ENCODE assay signal across 15 cellular contexts in genomic region chr1:35764283-35764682, GRCh38. TPM values are rescaled to one million over a fixed set of nuclear protein-coding genes. Genes with fewer than 3 reads are reported as not detected.
A peak's percentile ranks its signal among the peaks of the same experiment; 100 is the strongest.
DNase-seq lines count a peak whose midpoint lies in the region; ATAC-seq, FAIRE-seq and TF ChIP-seq lines count a peak whose summit lies in the region.
"Had no signal": no experiment of that assay in that cellular context is flagged by ENCODE, and none has a peak within 500 bp of the region (broad histone marks: within the 10 kb centered on the region; RNA-seq: fewer than 3 reads in every experiment).

No MANE protein-coding gene starts in this region.

- intact Hi-C loops in A673 (cut with micrococcal nuclease; ENCODE audit: unreplicated experiment) (no loop called here), Panc1 (cut with micrococcal nuclease; ENCODE audit: unreplicated experiment) (no loop called here)

- no peaks in the 10 kb centered on the region for H3K9me3 Mint-ChIP-seq in nephron progenitor cell
- no peaks in the 10 kb centered on the region for H3K9me3 Mint-ChIP-seq in activated T-cell treated with anti-CD3 and anti-CD28 coated beads, Interleukin-2, amount 50 U/mL, for 24 hours
- H3K9me3 Mint-ChIP-seq: CD8-positive, alpha-beta memory T cell had no signal

- in situ Hi-C loops in Panc1 (cut with HindIII; ENCODE audit: low pct_unique_long_range_greater_than_20kb, low sequenced_read_pairs), result no loop called here

- POLR2A ChIA-PET in A673 (lab: Charles Lee; ENCODE audit: low non-redundant PET), result no interaction called here
- POLR2A ChIA-PET in Panc1 (lab: Charles Lee), result no interaction called here

- FAIRE-seq in GM19239 (lab: Jason Lieb, UNC), result peak; percentile 70
- FAIRE-seq: D721Med had no signal

- TSS peak; percentile 12 for BruUV-seq in A673 (replicated peaks; lab: Mats Ljungman, UMichigan)
- BruUV-seq in Panc1 (replicated peaks; lab: Mats Ljungman, UMichigan), result TSS peak; percentile 25

- no peak overlapping the region for H3K4me3 Mint-ChIP-seq in nephron progenitor cell
- H3K4me3 Mint-ChIP-seq in activated T-cell treated with anti-CD3 and anti-CD28 coated beads, Interleukin-2, amount 50 U/mL, for 24 hours, result no peak overlapping the region

- no peak for TF ChIP-seq CTCF in A673 (conservative IDR thresholded peaks at IDR 0.05; ENCODE audit: low read depth, low read length)
- TF ChIP-seq CTCF in Panc1 (IDR thresholded peaks at IDR 0.05), result no peak
- no peak for TF ChIP-seq CTCF in nephron progenitor cell (IDR thresholded peaks at IDR 0.05)

- no peak overlapping the region for H3K4me3 ChIP-seq in A673 (ENCODE audit: low read depth, low read length, poor library complexity, severe bottlenecking)
- no peak overlapping the region for H3K4me3 ChIP-seq in Panc1 (ENCODE audit: low read depth in 2 of 2, low read length in 2 of 2)
- H3K4me3 ChIP-seq: BLaER1 treated with 17β-estradiol and CSF1 and Interleukin-3, amounts not matched to agents 10 nM and 100 nM had no signal

- CTCF ChIA-PET in A673 (lab: Charles Lee) (no interaction called here), Panc1 (lab: Charles Lee) (no interaction called here)

- peaks cover 11% of the 10 kb centered on the region for H3K4me1 Mint-ChIP-seq in nephron progenitor cell
- peaks cover 24% of the 10 kb centered on the region for H3K4me1 Mint-ChIP-seq in activated T-cell treated with anti-CD3 and anti-CD28 coated beads, Interleukin-2, amount 50 U/mL, for 24 hours (ENCODE audit: low read depth)

- H3K36me3 ChIP-seq in A673 (ENCODE audit: insufficient read depth, low read length, poor library complexity, severe bottlenecking) (peaks cover 61% of the 10 kb centered on the region), Panc1 (ENCODE audit: control insufficient read depth, insufficient read depth, low read length) (peaks cover 14% of the 10 kb centered on the region; the same call in 1 of the 2 replicates)

- DNase-seq in A673 (ENCODE audit: low spot score) (no peak), GM19239 (ENCODE audit: insufficient read length, low spot score) (no peak), Panc1 (ENCODE audit: low read depth, low spot score) (no peak), nephron progenitor cell (no peak), NCI-H82 (lab: John Stamatoyannopoulos, UW) (no peak)
- DNase-seq in activated T-cell treated with anti-CD3 and anti-CD28 coated beads, Interleukin-2, amount 50 U/mL, for 24 hours, result no peak
- DNase-seq: CD8-positive, alpha-beta memory T cell; HCEC 1CT; NCI-H1694 treated with DMSO at 0.1 percent for 48 hours; NCI-H748 treated with DMSO at 0.1 percent for 48 hours; SIG-M5 had no signal

- H3K27me3 ChIP-seq in A673 (replicated peaks; ENCODE audit: insufficient read depth, low read depth, low read length, poor library complexity) (no peaks in the 10 kb centered on the region), Panc1 (ENCODE audit: control insufficient read depth, insufficient read depth, low read length) (no peaks in the 10 kb centered on the region)
- H3K27me3 ChIP-seq: BLaER1 treated with 17β-estradiol and CSF1 and Interleukin-3, amounts not matched to agents 10 nM and 100 nM had no signal

- H3K4me1 ChIP-seq in A673 (ENCODE audit: insufficient read depth, low read length, poor library complexity, severe bottlenecking), result peaks cover 3% of the 10 kb centered on the region
- H3K4me1 ChIP-seq in Panc1 (ENCODE audit: control insufficient read depth, insufficient read depth, low read length), result peaks cover 10% of the 10 kb centered on the region

- no peak overlapping the region for H3K27ac ChIP-seq in A673 (ENCODE audit: low read depth, low read length, poor library complexity, severe bottlenecking)
- peak overlapping the region; percentile 25; the same call in 1 of the 2 replicates for H3K27ac ChIP-seq in Panc1 (ENCODE audit: low read length)
- H3K27ac ChIP-seq: BLaER1 treated with 17β-estradiol and CSF1 and Interleukin-3, amounts not matched to agents 10 nM and 100 nM; RWPE1 had no signal

- no peaks in the 10 kb centered on the region for H3K27me3 Mint-ChIP-seq in nephron progenitor cell (ENCODE audit: low read depth, poor library complexity)
- no peaks in the 10 kb centered on the region for H3K27me3 Mint-ChIP-seq in activated T-cell treated with anti-CD3 and anti-CD28 coated beads, Interleukin-2, amount 50 U/mL, for 24 hours
- H3K27me3 Mint-ChIP-seq: CD8-positive, alpha-beta memory T cell had no signal

- H3K36me3 Mint-ChIP-seq in nephron progenitor cell (ENCODE audit: low read depth), result peaks cover 21% of the 10 kb centered on the region
- H3K36me3 Mint-ChIP-seq in activated T-cell treated with anti-CD3 and anti-CD28 coated beads, Interleukin-2, amount 50 U/mL, for 24 hours (ENCODE audit: low read depth), result peaks cover 86% of the 10 kb centered on the region

- H3K9me3 ChIP-seq in A673 (ENCODE audit: low read depth, low read length, poor library complexity, severe bottlenecking), result no peaks in the 10 kb centered on the region
- no peaks in the 10 kb centered on the region for H3K9me3 ChIP-seq in Panc1 (ENCODE audit: control insufficient read depth, insufficient read depth, low read depth, low read length)
- H3K9me3 ChIP-seq: BLaER1 treated with 17β-estradiol and CSF1 and Interleukin-3, amounts not matched to agents 10 nM and 100 nM had no signal

- H3K27ac Mint-ChIP-seq in nephron progenitor cell, result peak overlapping the region; percentile 36
- no peak overlapping the region for H3K27ac Mint-ChIP-seq in activated T-cell treated with anti-CD3 and anti-CD28 coated beads, Interleukin-2, amount 50 U/mL, for 24 hours

- ATAC-seq in Panc1 (no peak), HG03378 (IDR thresholded peaks at IDR 0.05; ENCODE audit: unreplicated experiment) (no peak)

RNA-seq across cellular contexts. Expression of gene CLSPN, which starts 5.5 kb away (rescaled TPM):
- 72.2 and 84.6 TPM in 2 replicates for total RNA-seq in A673 (2021)
- 52.1 TPM for total RNA-seq in Panc1 (2021; ENCODE audit: unreplicated experiment)
- polyA plus RNA-seq in Panc1 (2012; ENCODE audit: insufficient read length), result 6.5 TPM

RNA-seq across cellular contexts. Expression of gene AGO4, which starts 43.5 kb away (rescaled TPM):
- 7.0 and 8.6 TPM in 2 replicates for total RNA-seq in A673 (2021)
- 14.8 TPM for total RNA-seq in Panc1 (2021; ENCODE audit: unreplicated experiment)
- 12.7 TPM for polyA plus RNA-seq in Panc1 (2012; ENCODE audit: insufficient read length)

RNA-seq across cellular contexts. Expression of gene C1orf216, which starts 45.6 kb away (rescaled TPM):
- total RNA-seq in A673 (2021), result 24.4 and 26.1 TPM in 2 replicates
- 28.0 TPM for total RNA-seq in Panc1 (2021; ENCODE audit: unreplicated experiment)
- 24.0 TPM for polyA plus RNA-seq in Panc1 (2012; ENCODE audit: insufficient read length)
